ENCODE assay signal across 24 cellular contexts in the genomic region with DNA sequence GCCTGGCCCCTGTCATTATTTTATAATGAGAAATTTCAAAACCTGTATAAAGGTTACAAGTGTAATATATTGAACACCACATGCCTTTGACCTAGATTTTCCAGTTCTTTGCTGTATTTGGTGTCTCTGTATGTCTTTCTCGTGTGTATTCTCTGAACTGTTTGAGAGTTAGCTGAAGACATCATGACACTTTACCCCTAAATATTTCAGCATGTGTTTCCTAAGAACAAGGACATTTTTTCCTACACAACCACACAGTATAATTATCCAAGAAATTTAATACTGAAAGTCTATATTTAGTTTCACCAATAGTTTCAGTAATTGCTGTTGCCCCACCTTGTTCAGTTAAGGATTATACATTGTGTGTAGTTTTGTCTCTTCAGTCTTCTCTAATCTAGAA. TPM values are rescaled to one million over a fixed set of nuclear protein-coding genes. Genes with fewer than 3 reads are reported as not detected.
A peak's percentile ranks its signal among the peaks of the same experiment; 100 is the strongest.
DNase-seq lines count a peak whose midpoint lies in the region; ATAC-seq and TF ChIP-seq lines count a peak whose summit lies in the region.
"Had no signal": no experiment of that assay in that cellular context is flagged by ENCODE, and none has a peak within 500 bp of the region (broad histone marks: within the 10 kb centered on the region; RNA-seq: fewer than 3 reads in every experiment).

No MANE protein-coding gene starts in this region.

- TF ChIP-seq POLR2A in sigmoid colon (IDR thresholded peaks at IDR 0.05) = no peak

- H3K36me3 ChIP-seq in BLaER1 (peaks cover 19% of the 10 kb centered on the region), HEK293 (ENCODE audit: control insufficient read depth in 2 of 2, insufficient read depth in 1 of 2, low read length in 2 of 2) (no peaks in the 10 kb centered on the region; a peak in 1 of 3 replicates), sigmoid colon (no peaks in the 10 kb centered on the region)
- H3K36me3 ChIP-seq: BE2C, HAP-1 had no signal

- TF ChIP-seq CTCF in HEK293 (tag by site-specific recombination; IDR thresholded peaks at IDR 0.05) = no peak
- no peak for TF ChIP-seq CTCF in sigmoid colon (IDR thresholded peaks at IDR 0.05)
- no peak for TF ChIP-seq CTCF in foreskin keratinocyte (conservative IDR thresholded peaks at IDR 0.05)

- POLR2A ChIA-PET in HEK293 (lab: Yijun Ruan, JAX) = no interaction called here

- intact Hi-C loops in sigmoid colon (cut with DNase I) = loop anchor here (5.0 kb wide), 1 partner anchor 39 kb away; no protein-coding TSS in a partner anchor

- CTCF ChIA-PET in HEK293 (lab: Yijun Ruan, JAX) = no interaction called here

- no peak overlapping the region for H3K9ac ChIP-seq in BLaER1
- H3K9ac ChIP-seq: KMS-11 had no signal

- no peak for DNase-seq in left lobe of liver (ENCODE audit: low spot score)
- no peak for DNase-seq in sigmoid colon
- no peak for DNase-seq in foreskin keratinocyte
- no peak for DNase-seq in middle frontal gyrus (ENCODE audit: extremely low spot score, low spot score)
- no peak for DNase-seq in SIG-M5 (lab: John Stamatoyannopoulos, UW)
- DNase-seq in T1000 (lab: John Stamatoyannopoulos, UW) = no peak
- DNase-seq: BE2C; CD8-positive, alpha-beta T cell; DND-41; IMR-90; NCI-H1105; NCI-H1694; NCI-H2081 treated with DMSO at 0.1 percent for 48 hours; NCI-H2171 treated with DMSO at 0.1 percent for 48 hours; NCI-H524 treated with DMSO at 0.1 percent for 48 hours; NCI-H82; Peyer's patch had no signal

- H3K27ac ChIP-seq in BLaER1 = no peak overlapping the region
- no peak overlapping the region for H3K27ac ChIP-seq in HEK293 (ENCODE audit: extremely low read depth, low read depth, low read length)
- peak overlapping the region in 3 of 4 donors; percentile 65 to 69 (median 68) for H3K27ac ChIP-seq in sigmoid colon
- no peak overlapping the region for H3K27ac ChIP-seq in foreskin keratinocyte
- H3K27ac ChIP-seq: A549, KMS-11, Peyer's patch had no signal

- H3K4me1 ChIP-seq in BLaER1 (peaks cover 32% of the 10 kb centered on the region), HEK293 (ENCODE audit: control insufficient read depth, insufficient read depth, low read length) (peaks cover 23% of the 10 kb centered on the region), sigmoid colon (peaks cover 0 to 44% (median 40%) of the 10 kb centered on the region in 4 donors), foreskin keratinocyte (no peaks in the 10 kb centered on the region)
- H3K4me1 ChIP-seq: A549, BE2C, Peyer's patch had no signal

- WGBS in sigmoid colon, 2 donors = 47 to 77% methylated on average over 1 of the region's 1 CpG

- peak overlapping the region; percentile 69 for H3K4me2 ChIP-seq in BLaER1
- H3K4me2 ChIP-seq: A549, GM23338, KMS-11 had no signal

- H3K9me3 ChIP-seq in BLaER1 (no peaks in the 10 kb centered on the region), HEK293 (ENCODE audit: control insufficient read depth, insufficient read depth, low read depth, low read length) (no peaks in the 10 kb centered on the region), sigmoid colon (no peaks in the 10 kb centered on the region)
- H3K9me3 ChIP-seq: A549, BE2C, HAP-1, Peyer's patch had no signal

- H4K20me1 ChIP-seq in BLaER1 = peaks cover 100% of the 10 kb centered on the region

- no peaks in the 10 kb centered on the region for H3K27me3 ChIP-seq in BLaER1
- H3K27me3 ChIP-seq in sigmoid colon = no peaks in the 10 kb centered on the region
- no peaks in the 10 kb centered on the region for H3K27me3 ChIP-seq in foreskin keratinocyte
- H3K27me3 ChIP-seq: BE2C, Peyer's patch had no signal

- peak; percentile 24 for ATAC-seq in left lobe of liver
- ATAC-seq in foreskin keratinocyte = no peak
- ATAC-seq: A549; CD8-positive, alpha-beta T cell; GM12878; GM23338 had no signal

- no peak for TF ChIP-seq EP300 in sigmoid colon (IDR thresholded peaks at IDR 0.05)

- no peak overlapping the region for H3K4me3 ChIP-seq in BLaER1
- H3K4me3 ChIP-seq in HEK293 (ENCODE audit: low read depth, low read length) = no peak overlapping the region
- H3K4me3 ChIP-seq in sigmoid colon = no peak overlapping the region
- H3K4me3 ChIP-seq: A549, GM12878, GM23338, HAP-1, Peyer's patch had no signal

TF ChIP-seq in HEK293, 187 proteins besides CTCF, POLR2A, EP300 and RAD21:
- TF ChIP-seq ZNF416 (tag by site-specific recombination; IDR thresholded peaks at IDR 0.05) = no peak
- TF ChIP-seq ZNF473 (tag by site-specific recombination; IDR thresholded peaks at IDR 0.05) = no peak
- peak; percentile 76 for TF ChIP-seq SP7 (tag by site-specific recombination; IDR thresholded peaks at IDR 0.05)
- TF ChIP-seq REPIN1 (tag by site-specific recombination; IDR thresholded peaks at IDR 0.05; ENCODE audit: low read depth) = no peak
- TF ChIP-seq, protein P1, sequence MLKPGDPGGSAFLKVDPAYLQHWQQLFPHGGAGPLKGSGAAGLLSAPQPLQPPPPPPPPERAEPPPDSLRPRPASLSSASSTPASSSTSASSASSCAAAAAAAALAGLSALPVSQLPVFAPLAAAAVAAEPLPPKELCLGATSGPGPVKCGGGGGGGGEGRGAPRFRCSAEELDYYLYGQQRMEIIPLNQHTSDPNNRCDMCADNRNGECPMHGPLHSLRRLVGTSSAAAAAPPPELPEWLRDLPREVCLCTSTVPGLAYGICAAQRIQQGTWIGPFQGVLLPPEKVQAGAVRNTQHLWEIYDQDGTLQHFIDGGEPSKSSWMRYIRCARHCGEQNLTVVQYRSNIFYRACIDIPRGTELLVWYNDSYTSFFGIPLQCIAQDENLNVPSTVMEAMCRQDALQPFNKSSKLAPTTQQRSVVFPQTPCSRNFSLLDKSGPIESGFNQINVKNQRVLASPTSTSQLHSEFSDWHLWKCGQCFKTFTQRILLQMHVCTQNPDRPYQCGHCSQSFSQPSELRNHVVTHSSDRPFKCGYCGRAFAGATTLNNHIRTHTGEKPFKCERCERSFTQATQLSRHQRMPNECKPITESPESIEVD (tag by site-specific recombination; IDR thresholded peaks at IDR 0.05) = peak; percentile 11; the same call in 1 of the 2 replicates

RNA-seq across cellular contexts. Expression of a gene that starts 14.8 kb away (rescaled TPM):
- 11.6 TPM for total RNA-seq in left lobe of liver
- total RNA-seq in sigmoid colon = 10 to 100 TPM; 38.0 to 49.0 (median 41.0) TPM
- 1 to 10 TPM; 6.7 to 9.6 (median 7.6) TPM for polyA plus RNA-seq in sigmoid colon
- total RNA-seq in foreskin keratinocyte = 11.5 and 12.5 TPM in 2 replicates
- 3.8 and 4.5 TPM in 2 replicates for polyA plus RNA-seq in foreskin keratinocyte

Comparison
In these comparisons a context has a peak if more than half of its experiments do, and no peak if none do; other contexts are left out.
1. H3K27ac ChIP-seq: peak in sigmoid colon (3 of 4); none in BLaER1 (single experiment), HEK293 (single experiment) and foreskin keratinocyte (single experiment).